30 cellular contexts compared by ENCODE assay signal in the genomic region with DNA sequence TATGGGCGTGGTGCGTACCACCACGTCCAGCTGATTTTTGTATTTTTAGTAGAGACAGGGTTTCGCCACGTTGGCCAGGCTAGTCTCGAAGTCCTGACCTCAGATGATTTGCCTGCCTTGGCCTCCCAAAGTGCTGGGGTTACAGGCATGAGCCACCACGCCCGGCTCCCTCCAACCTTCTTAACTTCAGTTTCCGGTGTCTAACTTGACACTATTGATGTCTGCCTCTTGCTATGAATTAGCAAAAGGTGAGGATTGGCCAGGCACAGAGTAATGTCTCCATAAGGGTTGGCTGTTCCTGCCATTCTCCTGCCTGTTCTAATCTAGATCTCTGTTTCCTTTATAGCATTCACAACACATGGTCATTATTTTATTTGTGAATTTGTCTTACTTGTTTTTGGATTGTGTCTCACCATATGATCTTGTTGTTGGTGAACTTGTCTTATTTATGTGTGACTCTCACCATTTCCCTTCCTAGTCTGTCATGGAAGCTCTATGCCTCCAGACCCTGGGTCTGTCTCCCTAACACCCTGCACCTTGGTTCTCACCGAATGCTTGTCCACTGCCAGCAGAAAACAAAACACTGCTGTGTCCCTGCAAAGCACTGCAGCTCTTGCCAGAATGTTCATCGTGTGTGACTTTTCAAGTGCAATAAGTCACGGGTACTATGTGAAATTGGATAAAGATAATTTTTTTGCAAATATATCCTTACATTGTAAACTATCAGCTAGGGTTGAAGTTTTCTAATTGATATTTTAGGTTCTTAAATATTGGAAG. TPM values are rescaled to one million over a fixed set of nuclear protein-coding genes. Genes with fewer than 3 reads are reported as not detected.
DNase-seq lines count a peak whose midpoint lies in the region; ATAC-seq, FAIRE-seq and TF ChIP-seq lines count a peak whose summit lies in the region.
"Had no signal": no experiment of that assay in that cellular context is flagged by ENCODE, and none has a peak within 500 bp of the region (broad histone marks: within the 10 kb centered on the region; RNA-seq: fewer than 3 reads in every experiment).

No MANE protein-coding gene starts in this region.

- no peaks in the 10 kb centered on the region for H3K27me3 Mint-ChIP-seq in Caco-2 (ENCODE audit: insufficient read depth, unreplicated experiment)
- H3K27me3 Mint-ChIP-seq in osteocyte (ENCODE audit: unreplicated experiment): no peaks in the 10 kb centered on the region
- H3K27me3 Mint-ChIP-seq: activated CD4-positive, alpha-beta memory T cell treated with anti-CD3 and anti-CD28 coated beads, Interleukin-2, amount 10 ng/mL, durations not matched to agents 7 days and 5 days; activated naive CD4-positive, alpha-beta T cell treated with anti-CD3 and anti-CD28 coated beads, Interleukin-2, amount 10 ng/mL, durations not matched to agents 7 days and 5 days had no signal

- CTCF ChIA-PET in Caco-2 (lab: Charles Lee) (interaction anchor here (0.6 kb wide), 1 partner anchor 207 kb away, joined by 4 read pairs; no protein-coding TSS in a partner anchor), HEK293T (lab: Yijun Ruan, JAX) (no interaction called here)

- H3K9me3 ChIP-seq in Caco-2: no peaks in the 10 kb centered on the region
- H3K9me3 ChIP-seq in ascending aorta: no peaks in the 10 kb centered on the region
- no peaks in the 10 kb centered on the region for H3K9me3 ChIP-seq in small intestine (ENCODE audit: control insufficient read depth, low read depth)
- H3K9me3 ChIP-seq: esophagus squamous epithelium, upper lobe of left lung had no signal

- H3K9me3 Mint-ChIP-seq in Caco-2 (ENCODE audit: unreplicated experiment) (no peaks in the 10 kb centered on the region), osteocyte (ENCODE audit: unreplicated experiment) (no peaks in the 10 kb centered on the region)
- H3K9me3 Mint-ChIP-seq: endodermal cell had no signal

- H3K27ac ChIP-seq in ascending aorta (no peak overlapping the region), small intestine (ENCODE audit: low read depth in 1 of 2, low read length in 1 of 2) (no peak overlapping the region)
- H3K27ac ChIP-seq: esophagus squamous epithelium, skin epidermis, upper lobe of left lung had no signal

- no TSS peak for BruUV-seq in Caco-2 (replicated peaks; lab: Mats Ljungman, UMichigan)

- peak; percentile 47 for ATAC-seq in HG03565 (IDR thresholded peaks at IDR 0.05; ENCODE audit: unreplicated experiment)
- ATAC-seq in GM21825 (IDR thresholded peaks at IDR 0.05; ENCODE audit: unreplicated experiment): no peak
- ATAC-seq: left colon had no signal

- WGBS in small intestine, 3 donors: 79 to 84% (median 83%) methylated on average over 12 of the region's 12 CpGs

- no peaks in the 10 kb centered on the region for H3K27me3 ChIP-seq in Caco-2 (replicated peaks; ENCODE audit: control insufficient read depth, insufficient read depth, low read length)
- no peaks in the 10 kb centered on the region for H3K27me3 ChIP-seq in ascending aorta
- no peaks in the 10 kb centered on the region for H3K27me3 ChIP-seq in small intestine (ENCODE audit: control insufficient read depth in 2 of 2, insufficient read depth in 2 of 2, low read length in 2 of 2)
- H3K27me3 ChIP-seq: esophagus squamous epithelium, upper lobe of left lung had no signal

- no peak overlapping the region for H3K4me3 Mint-ChIP-seq in Caco-2 (ENCODE audit: unreplicated experiment)
- H3K4me3 Mint-ChIP-seq in osteocyte (ENCODE audit: unreplicated experiment): no peak overlapping the region
- H3K4me3 Mint-ChIP-seq: activated CD4-positive, alpha-beta memory T cell treated with anti-CD3 and anti-CD28 coated beads, Interleukin-2, amount 10 ng/mL, durations not matched to agents 7 days and 5 days; activated naive CD4-positive, alpha-beta T cell treated with anti-CD3 and anti-CD28 coated beads, Interleukin-2, amount 10 ng/mL, durations not matched to agents 7 days and 5 days; endodermal cell had no signal

- H3K36me3 Mint-ChIP-seq in Caco-2 (ENCODE audit: insufficient read depth, unreplicated experiment) (peaks cover 52% of the 10 kb centered on the region), osteocyte (ENCODE audit: unreplicated experiment) (peaks cover 10% of the 10 kb centered on the region)
- H3K36me3 Mint-ChIP-seq: activated naive CD4-positive, alpha-beta T cell treated with anti-CD3 and anti-CD28 coated beads, Interleukin-2, amount 10 ng/mL, durations not matched to agents 7 days and 5 days had no signal

- H3K4me1 ChIP-seq in Caco-2 (peaks cover 19% of the 10 kb centered on the region), ascending aorta (no peaks in the 10 kb centered on the region), small intestine (ENCODE audit: control insufficient read depth in 2 of 2, insufficient read depth in 1 of 2, low read depth in 1 of 2, low read length in 1 of 2) (no peaks in the 10 kb centered on the region)
- H3K4me1 ChIP-seq: esophagus squamous epithelium, upper lobe of left lung had no signal

- peak overlapping the region; percentile 3 for H3K27ac Mint-ChIP-seq in Caco-2 (ENCODE audit: unreplicated experiment)
- H3K27ac Mint-ChIP-seq in osteocyte (ENCODE audit: unreplicated experiment): peak overlapping the region; percentile 39
- H3K27ac Mint-ChIP-seq: activated CD4-positive, alpha-beta memory T cell treated with anti-CD3 and anti-CD28 coated beads, Interleukin-2, amount 10 ng/mL, durations not matched to agents 7 days and 5 days; activated naive CD4-positive, alpha-beta T cell treated with anti-CD3 and anti-CD28 coated beads, Interleukin-2, amount 10 ng/mL, durations not matched to agents 7 days and 5 days had no signal

- no peak for FAIRE-seq in small intestine (lab: Jason Lieb, UNC)
- FAIRE-seq: GM12892, H1, TTC549 had no signal

- TF ChIP-seq CTCF in Caco-2 (IDR thresholded peaks at IDR 0.05; ENCODE audit: insufficient read depth in 1 of 2, low read depth in 1 of 2, low read length in 1 of 2, severe bottlenecking in 1 of 2, unreplicated experiment in 1 of 2): no peak
- no peak for TF ChIP-seq CTCF in osteocyte (IDR thresholded peaks at IDR 0.05)
- no peak for TF ChIP-seq CTCF in ascending aorta (IDR thresholded peaks at IDR 0.05)

- H3K4me1 Mint-ChIP-seq in Caco-2 (ENCODE audit: low read depth, unreplicated experiment): peaks cover 31% of the 10 kb centered on the region
- H3K4me1 Mint-ChIP-seq in osteocyte (ENCODE audit: unreplicated experiment): peaks cover 73% of the 10 kb centered on the region
- H3K4me1 Mint-ChIP-seq: activated CD4-positive, alpha-beta memory T cell treated with anti-CD3 and anti-CD28 coated beads, Interleukin-2, amount 10 ng/mL, durations not matched to agents 7 days and 5 days; activated naive CD4-positive, alpha-beta T cell treated with anti-CD3 and anti-CD28 coated beads, Interleukin-2, amount 10 ng/mL, durations not matched to agents 7 days and 5 days had no signal

- POLR2A ChIA-PET in Caco-2 (lab: Charles Lee): no interaction called here
- POLR2A ChIA-PET in HEK293T (lab: Yijun Ruan, JAX): no interaction called here

- DNase-seq in Caco-2 (no peak), cerebellar cortex (ENCODE audit: low spot score) (peak; percentile 40), osteocyte (ENCODE audit: extremely low spot score, unreplicated experiment) (no peak), ascending aorta (ENCODE audit: low spot score in 2 of 2) (no peak), small intestine (no peak), HEK293T (ENCODE audit: extremely low spot score) (no peak)
- DNase-seq: activated CD4-positive, alpha-beta memory T cell treated with anti-CD3 and anti-CD28 coated beads, Interleukin-2, amount 10 ng/mL, durations not matched to agents 7 days and 5 days; activated CD4-positive, alpha-beta T cell treated with anti-CD3 and anti-CD28 coated beads for 1 hour; activated CD8-positive, alpha-beta memory T cell treated with anti-CD3 and anti-CD28 coated beads, Interleukin-2, amount 50 U/mL, for 48 hours; activated naive CD4-positive, alpha-beta T cell treated with anti-CD3 and anti-CD28 coated beads, Interleukin-2, amount 10 ng/mL, durations not matched to agents 7 days and 5 days; amygdala; Calu3; endodermal cell; esophagus squamous epithelium; foreskin melanocyte; left colon; NCI-H1092; NCI-H187 treated with DMSO at 0.1 percent for 48 hours; NCI-H2171 treated with DMSO at 0.1 percent for 48 hours; NCI-H510A treated with DMSO at 0.1 percent for 48 hours; retina; RPMI8226; stimulated activated CD4-positive, alpha-beta T cell treated with anti-CD3 and anti-CD28 coated beads, Interleukin-1b, Interleukin-23, amount 100 ng/mL, for 48 hours; upper lobe of left lung had no signal

- intact Hi-C loops in Caco-2 (cut with micrococcal nuclease; ENCODE audit: unreplicated experiment): no loop called here
- intact Hi-C loops in ascending aorta (cut with DNase I): no loop called here

- H3K36me3 ChIP-seq in Caco-2 (ENCODE audit: control insufficient read depth, insufficient read depth, low read length) (no peaks in the 10 kb centered on the region), ascending aorta (no peaks in the 10 kb centered on the region), small intestine (ENCODE audit: control insufficient read depth in 2 of 2, insufficient read depth in 2 of 2, low read length in 2 of 2) (no peaks in the 10 kb centered on the region)
- H3K36me3 ChIP-seq: esophagus squamous epithelium, upper lobe of left lung had no signal

- H3K4me3 ChIP-seq in Caco-2 (ENCODE audit: low read depth, low read length) (no peak overlapping the region), ascending aorta (no peak overlapping the region), small intestine (ENCODE audit: low read depth in 1 of 2, low read length in 2 of 2) (no peak overlapping the region)
- H3K4me3 ChIP-seq: esophagus squamous epithelium, skin epidermis, upper lobe of left lung had no signal

TF ChIP-seq in HEK293T, 16 proteins besides CTCF, POLR2A, EP300 and RAD21:
- TF ChIP-seq ELF4 (IDR thresholded peaks at IDR 0.05): no peak
- no peak for TF ChIP-seq SP1 (IDR thresholded peaks at IDR 0.05)
- TF ChIP-seq FOXK2 (IDR thresholded peaks at IDR 0.05): no peak

RNA-seq across cellular contexts. Expression of a gene that starts 26.0 kb away (rescaled TPM):
- total RNA-seq in Caco-2 (2022) (73.5 and 78.1 TPM in 2 replicates), osteocyte (197 and 212 TPM in 2 replicates), ascending aorta (69.1 TPM)
- polyA plus RNA-seq in small intestine: 1 to 10 TPM in 2 of 3 donors, under 1 TPM in 1; 0.67 to 9.5 (median 8.4) TPM
- total RNA-seq: activated CD4-positive, alpha-beta memory T cell treated with anti-CD3 and anti-CD28 coated beads, Interleukin-2, amount 10 ng/mL, durations not matched to agents 7 days and 5 days; Calu3 had no signal
